ENCODE assay signal across 1 cellular context in the genomic region with DNA sequence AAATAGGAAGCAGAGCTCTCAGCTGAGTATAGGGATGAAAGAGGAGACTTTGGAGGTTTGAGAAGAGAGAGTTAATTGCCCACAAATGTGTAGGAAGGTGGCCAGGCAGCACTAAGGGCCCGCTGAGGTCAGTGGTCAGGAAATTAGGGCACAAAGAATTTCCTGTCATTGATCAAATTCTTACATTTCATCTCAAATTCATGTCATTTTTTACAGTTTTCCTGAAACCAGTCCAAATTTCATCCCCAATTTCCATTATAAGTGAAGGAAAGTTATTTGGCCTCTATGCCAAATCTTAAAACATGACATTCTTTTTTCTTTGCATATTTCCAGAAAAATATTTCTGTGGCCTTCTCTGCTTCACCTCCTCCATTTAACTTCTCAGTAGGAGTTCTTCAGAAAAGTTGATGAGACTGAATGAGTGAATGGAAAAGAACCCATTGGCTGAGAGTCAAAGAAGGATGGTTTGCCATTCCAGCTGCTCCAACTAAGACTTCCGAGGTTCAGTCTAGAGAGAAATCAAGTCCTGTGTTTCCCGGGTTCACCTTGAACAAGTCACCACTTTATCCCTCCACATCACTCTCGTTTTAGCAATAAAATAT.
TF ChIP-seq lines count a peak whose summit lies in the region.

No MANE protein-coding gene starts in this region.

TF ChIP-seq in K562, 482 proteins besides CTCF, POLR2A, EP300 and RAD21 (continued from another document):
- no peak for TF ChIP-seq NFIX (CRISPR knock-in tag; IDR thresholded peaks at IDR 0.05; ENCODE audit: low read depth)
- no peak for TF ChIP-seq ZNF12 (CRISPR knock-in tag; IDR thresholded peaks at IDR 0.05)
- no peak for TF ChIP-seq NFE2L1 (tag; IDR thresholded peaks at IDR 0.05; ENCODE audit: borderline replicate concordance, low read depth)
- TF ChIP-seq ZNF316 (IDR thresholded peaks at IDR 0.05): no peak
